Comparison of ENCODE assay signal across 1 cellular context in the genomic region with DNA sequence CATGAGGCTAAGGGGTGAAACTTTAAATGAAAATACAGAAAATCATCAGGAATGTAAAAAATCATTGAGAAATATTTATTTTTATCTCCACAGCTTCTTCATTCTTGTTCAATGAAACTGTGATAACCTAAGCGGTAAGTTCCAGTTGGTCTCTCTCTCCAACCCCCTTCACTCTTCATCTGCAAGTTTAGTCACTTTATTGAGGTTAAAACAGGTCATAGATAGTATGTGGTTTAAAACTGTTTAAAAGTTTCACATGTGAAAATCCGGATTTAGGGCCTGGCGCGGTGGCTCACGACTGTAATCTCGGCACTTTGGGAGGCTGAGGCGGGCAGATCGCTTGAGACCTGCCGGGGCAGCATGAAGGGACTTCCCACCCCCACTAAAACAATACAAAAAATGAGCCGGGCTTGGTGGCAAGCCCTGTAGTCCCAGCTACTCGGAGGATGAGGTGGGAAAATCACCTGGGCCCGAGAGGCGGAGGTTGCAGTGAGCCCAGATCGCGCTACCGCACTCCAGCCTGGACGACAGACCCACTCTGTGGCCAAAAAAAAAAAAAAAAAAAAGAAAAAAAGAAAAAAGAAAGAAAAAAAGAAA.
TF ChIP-seq lines count a peak whose summit lies in the region.

No MANE protein-coding gene starts in this region.

TF ChIP-seq in WTC11, 78 proteins besides CTCF, POLR2A, EP300 and RAD21 (continued from another document):
- TF ChIP-seq, protein P1, sequence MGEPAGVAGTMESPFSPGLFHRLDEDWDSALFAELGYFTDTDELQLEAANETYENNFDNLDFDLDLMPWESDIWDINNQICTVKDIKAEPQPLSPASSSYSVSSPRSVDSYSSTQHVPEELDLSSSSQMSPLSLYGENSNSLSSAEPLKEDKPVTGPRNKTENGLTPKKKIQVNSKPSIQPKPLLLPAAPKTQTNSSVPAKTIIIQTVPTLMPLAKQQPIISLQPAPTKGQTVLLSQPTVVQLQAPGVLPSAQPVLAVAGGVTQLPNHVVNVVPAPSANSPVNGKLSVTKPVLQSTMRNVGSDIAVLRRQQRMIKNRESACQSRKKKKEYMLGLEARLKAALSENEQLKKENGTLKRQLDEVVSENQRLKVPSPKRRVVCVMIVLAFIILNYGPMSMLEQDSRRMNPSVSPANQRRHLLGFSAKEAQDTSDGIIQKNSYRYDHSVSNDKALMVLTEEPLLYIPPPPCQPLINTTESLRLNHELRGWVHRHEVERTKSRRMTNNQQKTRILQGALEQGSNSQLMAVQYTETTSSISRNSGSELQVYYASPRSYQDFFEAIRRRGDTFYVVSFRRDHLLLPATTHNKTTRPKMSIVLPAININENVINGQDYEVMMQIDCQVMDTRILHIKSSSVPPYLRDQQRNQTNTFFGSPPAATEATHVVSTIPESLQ (CRISPR knock-in tag; IDR thresholded peaks at IDR 0.05), result no peak
TF ChIP-seq in WTC11: peak in this region for 0.
